1 cellular context compared by ENCODE assay signal in genomic region chr6:154157082-154157481, GRCh38.
TF ChIP-seq lines count a peak whose summit lies in the region.

No MANE protein-coding gene starts in this region.

TF ChIP-seq in WTC11, 78 proteins besides CTCF, POLR2A, EP300 and RAD21 (continued from another document):
- TF ChIP-seq ZNF138 (CRISPR knock-in tag; conservative IDR thresholded peaks at IDR 0.05) (no peak), FOXP4 (CRISPR knock-in tag; IDR thresholded peaks at IDR 0.05) (no peak), ZNF671 (CRISPR knock-in tag; IDR thresholded peaks at IDR 0.05) (no peak), GABPB1 (CRISPR knock-in tag; IDR thresholded peaks at IDR 0.05) (no peak), ZNF232 (CRISPR knock-in tag; IDR thresholded peaks at IDR 0.05) (no peak), OVOL2 (CRISPR knock-in tag; IDR thresholded peaks at IDR 0.05; ENCODE audit: borderline replicate concordance) (no peak), SMAD3 (CRISPR knock-in tag; IDR thresholded peaks at IDR 0.05; ENCODE audit: borderline replicate concordance) (no peak), ZNF219 (CRISPR knock-in tag; IDR thresholded peaks at IDR 0.05; ENCODE audit: borderline replicate concordance) (no peak), GTF2I (CRISPR knock-in tag; conservative IDR thresholded peaks at IDR 0.05) (no peak), ZNF121 (CRISPR knock-in tag; IDR thresholded peaks at IDR 0.05) (no peak), IRF1 (CRISPR knock-in tag; IDR thresholded peaks at IDR 0.05) (no peak), SP1 (CRISPR knock-in tag; conservative IDR thresholded peaks at IDR 0.05) (no peak), ZNF263 (CRISPR knock-in tag; IDR thresholded peaks at IDR 0.05; ENCODE audit: low read depth) (no peak)
